ENCODE assay signal across 14 cellular contexts in the genomic region with DNA sequence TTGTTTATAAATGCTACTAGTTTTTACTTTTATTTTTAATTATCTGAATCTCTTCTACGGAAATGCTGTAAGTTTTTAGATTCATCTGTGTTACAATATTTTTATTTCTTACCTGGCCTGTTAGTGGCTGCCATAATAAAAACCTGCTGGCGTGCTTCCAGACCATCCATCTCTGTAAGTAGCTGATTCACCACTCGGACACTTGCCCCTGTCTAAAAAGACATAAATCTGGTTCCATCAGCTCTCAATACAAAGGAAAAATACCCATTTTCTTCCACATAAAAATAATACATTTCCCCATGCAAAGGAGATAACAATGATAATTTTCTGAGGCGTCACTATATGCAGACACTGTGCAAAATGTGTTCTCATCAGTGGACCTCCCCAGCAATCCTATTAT.
"Had no signal": no experiment of that assay in that cellular context is flagged by ENCODE, and none has a peak within 500 bp of the region (broad histone marks: within the 10 kb centered on the region; RNA-seq: fewer than 3 reads in every experiment).

No MANE protein-coding gene starts in this region.

- H3K4me3 ChIP-seq: left lung, neural progenitor cell, ovary, transverse colon had no signal

- H3K9me3 Mint-ChIP-seq: activated naive CD8-positive, alpha-beta T cell treated with anti-CD3 and anti-CD28 coated beads, Interleukin-2, amount 10 ng/mL, durations not matched to agents 7 days and 5 days; neural progenitor cell had no signal

- ATAC-seq: activated CD4-positive, CD25-positive, alpha-beta regulatory T cell treated with anti-CD3 and anti-CD28 coated beads, Interleukin-2, amount 50 U/mL, for 24 hours; foreskin keratinocyte; left lung had no signal

- H3K27me3 Mint-ChIP-seq: activated naive CD8-positive, alpha-beta T cell treated with anti-CD3 and anti-CD28 coated beads, Interleukin-2, amount 10 ng/mL, durations not matched to agents 7 days and 5 days had no signal

- DNase-seq: activated CD4-positive, alpha-beta T cell treated with anti-CD3 and anti-CD28 coated beads, Interleukin-2, amount 50 U/mL, for 48 hours; activated CD8-positive, alpha-beta memory T cell treated with anti-CD3 and anti-CD28 coated beads, Interleukin-2, amount 50 U/mL, for 48 hours; activated naive CD8-positive, alpha-beta T cell treated with anti-CD3 and anti-CD28 coated beads, Interleukin-2, amount 10 ng/mL, durations not matched to agents 7 days and 5 days; aorta; head of caudate nucleus; left lung; ovary; stimulated activated CD4-positive, alpha-beta T cell treated with anti-CD3 and anti-CD28 coated beads, Interleukin-12 subunit alpha, Interleukin-12 subunit beta, amount 100 ng/mL, for 4 hours; stimulated activated naive CD4-positive, alpha-beta T cell; substantia nigra; transverse colon had no signal

- H3K4me3 Mint-ChIP-seq: activated naive CD8-positive, alpha-beta T cell treated with anti-CD3 and anti-CD28 coated beads, Interleukin-2, amount 10 ng/mL, durations not matched to agents 7 days and 5 days; neural progenitor cell had no signal

- H3K27ac Mint-ChIP-seq: neural progenitor cell had no signal

- H3K4me1 Mint-ChIP-seq: neural progenitor cell had no signal
